Comparison of ENCODE assay signal across 21 cellular contexts in genomic region chr6:136158398-136158797, GRCh38.
DNase-seq lines count a peak whose midpoint lies in the region; ATAC-seq, FAIRE-seq and TF ChIP-seq lines count a peak whose summit lies in the region.
"Had no signal": no experiment of that assay in that cellular context is flagged by ENCODE, and none has a peak within 500 bp of the region (broad histone marks: within the 10 kb centered on the region; RNA-seq: fewer than 3 reads in every experiment).

No MANE protein-coding gene starts in this region.

- H3K36me3 ChIP-seq in BJ (ENCODE audit: control insufficient read depth, insufficient read depth, low read length) (no peaks in the 10 kb centered on the region; the same call in 1 of the 2 replicates), WERI-Rb-1 (no peaks in the 10 kb centered on the region)
- H3K36me3 ChIP-seq: Peyer's patch, thoracic aorta had no signal

- DNase-seq in BJ (ENCODE audit: low read depth): peak; percentile 21
- no peak for DNase-seq in WERI-Rb-1
- DNase-seq in left cardiac atrium: peak; percentile 74
- DNase-seq in pons (ENCODE audit: low spot score): peak; percentile 10
- DNase-seq in GM12892 (ENCODE audit: insufficient read length): no peak
- no peak for DNase-seq in NOMO-1 treated with dmso at 0.1 percent for 144 hours (lab: John Stamatoyannopoulos, UW; ENCODE audit: unreplicated experiment)
- no peak for DNase-seq in iPS-NIHi11 (ENCODE audit: low spot score)
- DNase-seq: activated naive CD4-positive, alpha-beta T cell treated with anti-CD3 and anti-CD28 coated beads, Interleukin-2, amount 50 U/mL, for 16 hours; Caco-2; effector memory CD4-positive, alpha-beta T cell; foreskin keratinocyte; KG1; NCI-H1436 treated with DMSO at 0.1 percent for 48 hours; NCI-H524 treated with DMSO at 0.1 percent for 48 hours; Peyer's patch; T-helper 1 cell had no signal

- H3K4me3 ChIP-seq in BJ (ENCODE audit: low read depth, low read length) (no peak overlapping the region), WERI-Rb-1 (ENCODE audit: low read depth, low read length) (no peak overlapping the region)
- H3K4me3 ChIP-seq: Peyer's patch, thoracic aorta had no signal

- intact Hi-C loops in left cardiac atrium (cut with DNase I): loop anchor here in 1 of 2 donors (10.0 kb wide), 1 partner anchor 124 kb away; no protein-coding TSS in a partner anchor

- no peak for FAIRE-seq in GM12892 (lab: Jason Lieb, UNC)
- FAIRE-seq: GM18507, GM19239, islet of Langerhans had no signal

- ATAC-seq in left cardiac atrium: peak; percentile 93 to 94
- no peak for ATAC-seq in HG02759 (IDR thresholded peaks at IDR 0.05; ENCODE audit: unreplicated experiment)
- ATAC-seq: foreskin keratinocyte had no signal

- no peaks in the 10 kb centered on the region for H3K9me3 ChIP-seq in WERI-Rb-1 (ENCODE audit: severe bottlenecking)
- H3K9me3 ChIP-seq: Caco-2, Peyer's patch, thoracic aorta had no signal

- H3K27ac ChIP-seq in WERI-Rb-1: no peak overlapping the region
- H3K27ac ChIP-seq: foreskin keratinocyte, thoracic aorta had no signal

- TF ChIP-seq CTCF in BJ (IDR thresholded peaks at IDR 0.05; ENCODE audit: insufficient read depth, low read depth, low read length) (no peak), WERI-Rb-1 (IDR thresholded peaks at IDR 0.05; ENCODE audit: low read depth, low read length) (0 out of 2 replicates have a peak, but pooled peaks have one; percentile 23)

- TF ChIP-seq POLR2A in GM12892 (IDR thresholded peaks at IDR 0.05; ENCODE audit: low read depth, low read length): no peak

- POLR2A ChIA-PET in BJ (lab: Charles Lee): no interaction called here

- CTCF ChIA-PET in BJ (lab: Yijun Ruan, JAX): interaction anchor here (0.9 to 1.1 kb wide), 2 partner anchors 11 to 68 kb away, joined by 3 to 4 read pairs; no protein-coding TSS in a partner anchor

- H3K27me3 ChIP-seq in BJ (ENCODE audit: control insufficient read depth, insufficient read depth, low read length): no peaks in the 10 kb centered on the region
- no peaks in the 10 kb centered on the region for H3K27me3 ChIP-seq in WERI-Rb-1 (ENCODE audit: insufficient read depth, low read depth, severe bottlenecking)
- H3K27me3 ChIP-seq: Peyer's patch had no signal

Comparison
In these comparisons a context has a peak if more than half of its experiments do, and no peak if none do; other contexts are left out.
1. DNase-seq: peak in BJ (single experiment), left cardiac atrium (single experiment) and pons (single experiment); none in WERI-Rb-1 (single experiment), GM12892 (single experiment), NOMO-1 treated with dmso at 0.1 percent for 144 hours (single experiment) and iPS-NIHi11 (single experiment).